8 cellular contexts compared by ENCODE assay signal in genomic region chr3:49133226-49133951, GRCh38. TPM values are rescaled to one million over a fixed set of nuclear protein-coding genes. Genes with fewer than 3 reads are reported as not detected.
DNase-seq lines count a peak whose midpoint lies in the region; ATAC-seq and TF ChIP-seq lines count a peak whose summit lies in the region.

No MANE protein-coding gene starts in this region.

- H3K9ac ChIP-seq in trophoblast cell (ENCODE audit: low read length): peak overlapping the region; percentile 74

- peak overlapping the region; percentile 94 for H2BK5ac ChIP-seq in trophoblast cell (ENCODE audit: low read depth, low read length, poor library complexity)

- H3K4me1 ChIP-seq in ascending aorta: peaks cover 9 to 27% of the 10 kb centered on the region in 2 donors
- H3K4me1 ChIP-seq in trophoblast cell (ENCODE audit: control insufficient read depth in 1 of 2, insufficient read depth in 2 of 2, low read length in 2 of 2): peaks cover 10 to 18% of the 10 kb centered on the region in 2 experiments

- H3K79me1 ChIP-seq in trophoblast cell (ENCODE audit: low read length): peaks cover 15% of the 10 kb centered on the region

- no peak overlapping the region for H3K23ac ChIP-seq in trophoblast cell (ENCODE audit: low read length)

- intact Hi-C loops in ascending aorta (cut with DNase I): loop anchor here (1.0 to 5.0 kb wide), 5 partner anchors 13 to 216 kb away; partner anchors contain the start of genes ARIH2, CCDC71, KLHDC8B and QRICH1
- intact Hi-C loops in left ventricle myocardium superior (cut with micrococcal nuclease): no loop called here

- peak overlapping the region; percentile 95 for H3K18ac ChIP-seq in trophoblast cell (ENCODE audit: low read length)

- H3K27ac ChIP-seq in ascending aorta (peak overlapping the region; percentile 88 to 94), trophoblast cell (ENCODE audit: low read depth, low read length) (peak overlapping the region; percentile 77)

- H3K14ac ChIP-seq in trophoblast cell (ENCODE audit: low read length): peak overlapping the region; percentile 98

- H4K12ac ChIP-seq in trophoblast cell (ENCODE audit: low read depth, low read length): peak overlapping the region; percentile 94

- H3K4me3 ChIP-seq in ascending aorta (peak overlapping the region; percentile 73 to 75), trophoblast cell (ENCODE audit: low read depth, low read length) (peak overlapping the region; percentile 75)

- H2AFZ ChIP-seq in trophoblast cell (ENCODE audit: insufficient read depth, low read length, poor library complexity): peak overlapping the region; percentile 88

- peak; percentile 4 for DNase-seq in DMS53 treated with DMSO at 0.1 percent for 48 hours (lab: John Stamatoyannopoulos, UW; ENCODE audit: unreplicated experiment)
- peak; percentile 29 for DNase-seq in NCI-H128 (lab: John Stamatoyannopoulos, UW; ENCODE audit: unreplicated experiment)
- peak; percentile 33 to 92 for DNase-seq in ascending aorta (ENCODE audit: low spot score in 2 of 2)
- peak; percentile 92 for DNase-seq in left ventricle myocardium superior
- DNase-seq in trophoblast cell: peak; percentile 67 to 88
- DNase-seq in stimulated activated CD4-positive, alpha-beta T cell treated with anti-CD3 and anti-CD28 coated beads, Interleukin-4, amount 100 ng/mL, for 1 hour: no peak
- no peak for DNase-seq in SIG-M5 (lab: John Stamatoyannopoulos, UW)
- no peak for DNase-seq in T-helper 9 cell

- no peak for TF ChIP-seq CTCF in ascending aorta (IDR thresholded peaks at IDR 0.05)

- peak overlapping the region; percentile 50 for H2AK5ac ChIP-seq in trophoblast cell (ENCODE audit: low read length)

- H4K91ac ChIP-seq in trophoblast cell (ENCODE audit: low read depth, low read length): peak overlapping the region; percentile 99

- H3K9me3 ChIP-seq in ascending aorta (no peaks in the 10 kb centered on the region), trophoblast cell (ENCODE audit: insufficient read depth, low read depth, low read length) (no peaks in the 10 kb centered on the region)

- no CpG with 5 or more reads among the region's 30 CpGs for WGBS in trophoblast cell (ENCODE audit: extremely low coverage, insufficient coverage, insufficient read length)

- peak overlapping the region; percentile 97 for H4K8ac ChIP-seq in trophoblast cell (ENCODE audit: low read depth, low read length)

- ATAC-seq in left ventricle myocardium superior: peak; percentile 87

- peaks cover 11% of the 10 kb centered on the region for H3K79me2 ChIP-seq in trophoblast cell (ENCODE audit: control insufficient read depth, insufficient read depth, low read length, poor library complexity)

- H3K4ac ChIP-seq in trophoblast cell (ENCODE audit: low read depth, low read length): peak overlapping the region; percentile 90

- H3K36me3 ChIP-seq in ascending aorta: peaks cover 19 to 22% of the 10 kb centered on the region in 2 donors
- peaks cover 26 to 30% of the 10 kb centered on the region in 2 experiments for H3K36me3 ChIP-seq in trophoblast cell (ENCODE audit: control insufficient read depth in 1 of 2, insufficient read depth in 2 of 2, low read length in 2 of 2)

- peak overlapping the region; percentile 87 for H3K4me2 ChIP-seq in trophoblast cell (ENCODE audit: low read length)

- H2BK12ac ChIP-seq in trophoblast cell (ENCODE audit: low read length): peak overlapping the region; percentile 95

- peak overlapping the region; percentile 99 for H2BK120ac ChIP-seq in trophoblast cell (ENCODE audit: insufficient read depth, low read length, poor library complexity)

- H3K27me3 ChIP-seq in ascending aorta (no peaks in the 10 kb centered on the region), trophoblast cell (ENCODE audit: insufficient read depth, low read length) (no peaks in the 10 kb centered on the region)

RNA-seq across cellular contexts. Expression of gene LAMB2, which starts 0.5 kb away (rescaled TPM):
- total RNA-seq in ascending aorta (1,772 TPM), left ventricle myocardium superior (798 TPM)
- polyA plus RNA-seq in trophoblast cell (2013): 164 and 173 TPM in 2 replicates

RNA-seq across cellular contexts. Expression of gene USP19, which starts 12.8 kb away (rescaled TPM):
- total RNA-seq in ascending aorta: 37.8 TPM
- 64.6 TPM for total RNA-seq in left ventricle myocardium superior
- polyA plus RNA-seq in trophoblast cell (2013): 22.0 and 22.9 TPM in 2 replicates

RNA-seq across cellular contexts. Expression of gene QARS1, which starts 28.8 kb away (rescaled TPM):
- total RNA-seq in ascending aorta: 588 TPM
- total RNA-seq in left ventricle myocardium superior: 227 TPM
- 390 and 404 TPM in 2 replicates for polyA plus RNA-seq in trophoblast cell (2013)

RNA-seq across cellular contexts. Expression of gene CCDC71, which starts 32.7 kb away (rescaled TPM):
- 31.6 TPM for total RNA-seq in ascending aorta
- 10.2 TPM for total RNA-seq in left ventricle myocardium superior
- polyA plus RNA-seq in trophoblast cell (2013): 13.2 and 13.6 TPM in 2 replicates

RNA-seq across cellular contexts. Expression of gene KLHDC8B, which starts 38.0 kb away (rescaled TPM):
- total RNA-seq in ascending aorta (57.5 TPM), left ventricle myocardium superior (95.1 TPM)
- polyA plus RNA-seq in trophoblast cell (2013): 15.6 and 16.2 TPM in 2 replicates

Comparison
In these comparisons a context has a peak if more than half of its experiments do, and no peak if none do; other contexts are left out.
1. DNase-seq: peak in DMS53 treated with DMSO at 0.1 percent for 48 hours (single experiment), NCI-H128 (single experiment), ascending aorta (2 of 2), left ventricle myocardium superior (single experiment) and trophoblast cell (2 of 2); none in stimulated activated CD4-positive, alpha-beta T cell treated with anti-CD3 and anti-CD28 coated beads, Interleukin-4, amount 100 ng/mL, for 1 hour (single experiment), SIG-M5 (single experiment) and T-helper 9 cell (single experiment).